Comparison of ENCODE assay signal across 8 cellular contexts in the genomic region with DNA sequence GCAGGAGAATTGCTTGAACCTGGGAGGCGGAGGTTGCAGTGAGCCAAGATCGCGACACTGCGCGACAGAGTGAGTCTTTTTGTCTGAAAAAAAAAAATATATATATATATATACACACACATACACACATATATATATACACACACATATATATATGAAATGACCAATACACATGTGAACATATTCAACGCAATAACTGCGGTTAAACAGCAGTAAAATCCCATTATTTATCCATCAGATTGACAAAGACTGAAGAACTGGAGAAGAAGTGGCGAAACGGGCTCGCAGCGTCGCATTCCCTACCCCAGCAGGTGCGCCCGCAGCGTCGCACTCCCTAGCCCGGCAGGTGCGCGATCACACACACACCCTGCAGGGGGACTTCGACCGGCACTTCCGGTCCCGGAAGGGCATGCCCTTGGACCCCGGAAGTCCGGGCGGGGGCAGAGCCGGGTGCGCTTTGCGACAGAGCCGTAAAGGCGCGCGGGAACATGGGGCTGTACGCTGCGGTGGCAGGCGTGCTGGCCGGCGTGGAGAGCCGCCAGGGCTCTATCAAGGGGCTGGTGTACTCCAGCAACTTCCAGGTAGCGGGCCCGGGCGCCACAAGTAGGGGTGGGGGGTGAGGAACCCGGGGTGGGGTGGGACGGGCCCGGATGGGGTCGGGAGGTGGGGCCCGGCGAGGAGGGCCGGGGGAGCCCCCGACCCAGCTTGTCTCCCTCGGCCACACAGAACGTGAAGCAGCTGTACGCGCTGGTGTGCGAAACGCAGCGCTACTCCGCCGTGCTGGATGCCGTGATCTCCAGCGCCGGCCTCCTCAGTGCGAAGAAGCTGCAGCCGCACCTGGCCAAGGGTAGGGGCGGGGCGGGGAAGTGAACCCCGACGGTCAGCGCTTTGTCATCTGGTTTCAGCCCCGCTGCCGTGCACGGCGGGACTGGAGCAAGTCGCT. TPM values are rescaled to one million over a fixed set of nuclear protein-coding genes. Genes with fewer than 3 reads are reported as not detected.
DNase-seq lines count a peak whose midpoint lies in the region; ATAC-seq and TF ChIP-seq lines count a peak whose summit lies in the region.
"Not testable (repeated sequence)": the region's sequence is repeated elsewhere in the genome, so short reads cannot be mapped to it uniquely, and the experiment has no call there.

No MANE protein-coding gene starts in this region.

- not testable (repeated sequence) for H3K4me1 ChIP-seq in Caco-2

- not testable (repeated sequence) for H3K4me1 Mint-ChIP-seq in Caco-2 (ENCODE audit: low read depth, unreplicated experiment); activated CD4-positive, alpha-beta memory T cell treated with anti-CD3 and anti-CD28 coated beads for 36 hours (ENCODE audit: low read depth); chondrocyte (ENCODE audit: low read depth)

- H3K4me3 Mint-ChIP-seq in Caco-2 (ENCODE audit: unreplicated experiment), result not testable (repeated sequence)
- H3K4me3 Mint-ChIP-seq in activated CD4-positive, alpha-beta memory T cell treated with anti-CD3 and anti-CD28 coated beads for 36 hours, result peak overlapping the region; percentile 45
- peak overlapping the region; percentile 60 for H3K4me3 Mint-ChIP-seq in chondrocyte (ENCODE audit: unreplicated experiment)

- peak; percentile 22 to 25 for DNase-seq in Caco-2
- DNase-seq in activated CD4-positive, alpha-beta memory T cell treated with anti-CD3 and anti-CD28 coated beads for 36 hours; chondrocyte (ENCODE audit: low spot score); left lobe of liver (ENCODE audit: low spot score): not testable (repeated sequence)
- peak; percentile 6 for DNase-seq in stimulated activated CD4-positive, alpha-beta T cell treated with anti-CD3 and anti-CD28 coated beads, Interleukin-15, amount 100 ng/mL, for 24 hours

- BruUV-seq in Caco-2 (replicated peaks; lab: Mats Ljungman, UMichigan), result TSS peak; percentile 83

- CTCF ChIA-PET in Caco-2 (lab: Charles Lee); activated CD4-positive, alpha-beta memory T cell treated with anti-CD3 and anti-CD28 coated beads for 36 hours (lab: Charles Lee): not testable (repeated sequence)

- not testable (repeated sequence) for H3K27me3 Mint-ChIP-seq in Caco-2 (ENCODE audit: insufficient read depth, unreplicated experiment); activated CD4-positive, alpha-beta memory T cell treated with anti-CD3 and anti-CD28 coated beads for 36 hours; chondrocyte (ENCODE audit: low read depth)

- H3K36me3 ChIP-seq in Caco-2 (ENCODE audit: control insufficient read depth, insufficient read depth, low read length), result not testable (repeated sequence)

- H3K4me3 ChIP-seq in Caco-2 (ENCODE audit: low read depth, low read length), result peak overlapping the region; percentile 27

- ATAC-seq in GM19438 (IDR thresholded peaks at IDR 0.05; ENCODE audit: low read depth, unreplicated experiment) (peak; percentile 86), HG02798 (IDR thresholded peaks at IDR 0.05; ENCODE audit: poor library complexity, unreplicated experiment) (peak; percentile 94), HG03520 (IDR thresholded peaks at IDR 0.05; ENCODE audit: unreplicated experiment) (peak; percentile 91), left lobe of liver (peak; percentile 96)

- H3K9me3 ChIP-seq in Caco-2, result not testable (repeated sequence)

- H3K27ac Mint-ChIP-seq in Caco-2 (ENCODE audit: unreplicated experiment); activated CD4-positive, alpha-beta memory T cell treated with anti-CD3 and anti-CD28 coated beads for 36 hours; chondrocyte (ENCODE audit: unreplicated experiment): not testable (repeated sequence)

- not testable (repeated sequence) for H3K36me3 Mint-ChIP-seq in Caco-2 (ENCODE audit: insufficient read depth, unreplicated experiment); activated CD4-positive, alpha-beta memory T cell treated with anti-CD3 and anti-CD28 coated beads for 36 hours; chondrocyte (ENCODE audit: low read depth)

- H3K27me3 ChIP-seq in Caco-2 (replicated peaks; ENCODE audit: control insufficient read depth, insufficient read depth, low read length), result not testable (repeated sequence)

- POLR2A ChIA-PET in Caco-2 (lab: Charles Lee); activated CD4-positive, alpha-beta memory T cell treated with anti-CD3 and anti-CD28 coated beads for 36 hours (lab: Charles Lee): not testable (repeated sequence)

- H3K9me3 Mint-ChIP-seq in Caco-2 (ENCODE audit: unreplicated experiment); activated CD4-positive, alpha-beta memory T cell treated with anti-CD3 and anti-CD28 coated beads for 36 hours; chondrocyte (ENCODE audit: low read depth): not testable (repeated sequence)

- not testable (repeated sequence) for TF ChIP-seq CTCF in Caco-2 (IDR thresholded peaks at IDR 0.05; ENCODE audit: insufficient read depth in 1 of 2, low read depth in 1 of 2, low read length in 1 of 2, severe bottlenecking in 1 of 2, unreplicated experiment in 1 of 2); chondrocyte (IDR thresholded peaks at IDR 0.05)

- intact Hi-C loops in Caco-2 (cut with micrococcal nuclease; ENCODE audit: unreplicated experiment); activated CD4-positive, alpha-beta memory T cell treated with anti-CD3 and anti-CD28 coated beads for 36 hours (cut with micrococcal nuclease): not testable (repeated sequence)

RNA-seq across cellular contexts. Expression of a gene that starts 14.7 kb away (rescaled TPM):
- total RNA-seq in Caco-2 (2022), result 0.82 and 0.86 TPM in 2 replicates
- total RNA-seq in activated CD4-positive, alpha-beta memory T cell treated with anti-CD3 and anti-CD28 coated beads for 36 hours, result 1 to 10 TPM; 3.5 to 3.6 TPM
- total RNA-seq in chondrocyte, result 3.1 to 6.6 TPM (median 3.5 TPM) in 3 replicates
- 4.2 TPM for total RNA-seq in left lobe of liver
